ENCODE assay signal across 20 cellular contexts in the genomic region with DNA sequence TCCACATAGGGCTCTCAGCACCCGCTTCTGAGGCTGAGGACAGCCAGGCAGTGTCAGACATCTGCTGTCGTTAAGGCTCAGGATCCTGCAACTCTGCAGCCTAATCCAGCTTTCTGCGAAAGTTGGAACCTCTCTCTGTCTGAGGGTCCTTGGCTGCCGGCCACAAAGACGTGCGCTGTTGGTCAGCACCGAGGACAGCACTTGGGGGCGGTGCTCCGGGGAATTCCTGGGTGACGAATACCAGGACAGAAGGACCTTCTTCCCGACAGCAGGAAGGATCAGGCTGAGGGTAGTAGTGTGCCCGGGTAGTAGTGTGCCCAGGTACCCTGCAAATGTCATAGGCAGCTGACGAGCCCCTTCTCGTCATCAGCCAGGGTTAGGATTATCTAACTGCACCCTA. TPM values are rescaled to one million over a fixed set of nuclear protein-coding genes. Genes with fewer than 3 reads are reported as not detected.
DNase-seq lines count a peak whose midpoint lies in the region; ATAC-seq, FAIRE-seq and TF ChIP-seq lines count a peak whose summit lies in the region.
"Had no signal": no experiment of that assay in that cellular context is flagged by ENCODE, and none has a peak within 500 bp of the region (broad histone marks: within the 10 kb centered on the region; RNA-seq: fewer than 3 reads in every experiment).

No MANE protein-coding gene starts in this region.

- H3K9ac ChIP-seq in mammary epithelial cell (ENCODE audit: insufficient read depth, low read length) (no peak overlapping the region), liver (ENCODE audit: low read depth in 1 of 2, low read length in 2 of 2) (no peak overlapping the region)

- H3K4me3 Mint-ChIP-seq in Caco-2 (ENCODE audit: unreplicated experiment), result no peak overlapping the region
- H3K4me3 Mint-ChIP-seq: activated B cell treated with CpG ODN at 0.5 μM for 24 hours; activated T-helper 17 cell treated with anti-CD3 and anti-CD28 coated beads, Interleukin-2, amount 50 U/mL, for 72 hours; IgD-negative memory B cell had no signal

- intact Hi-C loops in Caco-2 (cut with micrococcal nuclease; ENCODE audit: unreplicated experiment), result no loop called here
- intact Hi-C loops in mammary epithelial cell (cut with micrococcal nuclease), result no loop called here

- H3K79me2 ChIP-seq in mammary epithelial cell (ENCODE audit: insufficient read depth, low read length), result no peaks in the 10 kb centered on the region

- H3K4me1 ChIP-seq in Caco-2 (no peaks in the 10 kb centered on the region), mammary epithelial cell (ENCODE audit: insufficient read depth, low read length) (peaks cover 14% of the 10 kb centered on the region), liver (ENCODE audit: control insufficient read depth in 4 of 4, insufficient read depth in 4 of 4, low read length in 3 of 4) (no peaks in the 10 kb centered on the region)

- no peak for ATAC-seq in GM21390 (IDR thresholded peaks at IDR 0.05; ENCODE audit: unreplicated experiment)
- ATAC-seq: activated T-helper 17 cell treated with anti-CD3 and anti-CD28 coated beads, Interleukin-2, amount 50 U/mL, for 72 hours had no signal

- peak; percentile 69 to 78 for DNase-seq in Caco-2
- peak; percentile 40 for DNase-seq in HEK293T (ENCODE audit: extremely low spot score)
- peak; percentile 33 for DNase-seq in mammary epithelial cell
- no peak for DNase-seq in NCI-H128 (lab: John Stamatoyannopoulos, UW; ENCODE audit: unreplicated experiment)
- no peak for DNase-seq in D721Med (ENCODE audit: insufficient read length, low spot score)
- no peak for DNase-seq in HTR-8/SVneo (ENCODE audit: insufficient read length, low spot score)
- DNase-seq: activated B cell treated with CpG ODN at 0.5 μM for 24 hours, AML-193, amniotic stem cell, DMS53, midbrain, NCI-H1092, RPMI8226, small intestine had no signal

- POLR2A ChIA-PET in Caco-2 (lab: Charles Lee), result no interaction called here
- POLR2A ChIA-PET in HEK293T (lab: Yijun Ruan, JAX), result no interaction called here

- no TSS peak for BruUV-seq in Caco-2 (replicated peaks; lab: Mats Ljungman, UMichigan)
- BruUV-seq in mammary epithelial cell (replicated peaks; lab: Mats Ljungman, UMichigan), result no TSS peak

- 12% methylated on average over 14 of the region's 14 CpGs for WGBS in mammary epithelial cell (ENCODE audit: low coverage, missing lambda C conversion rate)
- WGBS in liver, result 13% methylated on average over 14 of the region's 14 CpGs

- dilution Hi-C loops in mammary epithelial cell (cut with HindIII; ENCODE audit: low sequenced_read_pairs), result no loop called here

- no peaks in the 10 kb centered on the region for H3K27me3 ChIP-seq in Caco-2 (replicated peaks; ENCODE audit: control insufficient read depth, insufficient read depth, low read length)
- no peaks in the 10 kb centered on the region for H3K27me3 ChIP-seq in mammary epithelial cell (ENCODE audit: insufficient read depth, low read length)
- peaks cover 0 to 16% (median under 1%) of the 10 kb centered on the region in 4 donors for H3K27me3 ChIP-seq in liver (ENCODE audit: control insufficient read depth in 4 of 4, insufficient read depth in 4 of 4, low read length in 3 of 4)

- H3K4me1 Mint-ChIP-seq in Caco-2 (ENCODE audit: low read depth, unreplicated experiment), result peaks cover 7% of the 10 kb centered on the region

- no peaks in the 10 kb centered on the region for H3K36me3 Mint-ChIP-seq in Caco-2 (ENCODE audit: insufficient read depth, unreplicated experiment)
- H3K36me3 Mint-ChIP-seq: IgD-negative memory B cell had no signal

- H3K9me3 ChIP-seq in Caco-2 (no peaks in the 10 kb centered on the region; the same call in 1 of the 2 replicates), mammary epithelial cell (replicated peaks; ENCODE audit: insufficient read depth, low read length) (no peaks in the 10 kb centered on the region), liver (ENCODE audit: control insufficient read depth in 4 of 4, low read length in 3 of 4) (peaks cover 0 to 4% (median 0%) of the 10 kb centered on the region in 4 donors)

- H3K27ac ChIP-seq in mammary epithelial cell (ENCODE audit: insufficient read depth, low read depth, low read length) (no peak overlapping the region), liver (ENCODE audit: low read depth in 1 of 2, low read length in 2 of 2) (no peak overlapping the region)
- H3K27ac ChIP-seq: epithelial cell of prostate had no signal

- no peaks in the 10 kb centered on the region for H4K20me1 ChIP-seq in mammary epithelial cell (ENCODE audit: insufficient read depth, low read length)

- H3K27ac Mint-ChIP-seq in Caco-2 (ENCODE audit: unreplicated experiment), result no peak overlapping the region
- H3K27ac Mint-ChIP-seq: activated B cell treated with CpG ODN at 0.5 μM for 24 hours; activated T-helper 17 cell treated with anti-CD3 and anti-CD28 coated beads, Interleukin-2, amount 50 U/mL, for 72 hours; IgD-negative memory B cell had no signal

- no peaks in the 10 kb centered on the region for H3K9me3 Mint-ChIP-seq in Caco-2 (ENCODE audit: unreplicated experiment)
- H3K9me3 Mint-ChIP-seq: activated B cell treated with CpG ODN at 0.5 μM for 24 hours; activated T-helper 17 cell treated with anti-CD3 and anti-CD28 coated beads, Interleukin-2, amount 50 U/mL, for 72 hours had no signal

- H2AFZ ChIP-seq in mammary epithelial cell (ENCODE audit: low read depth, low read length), result no peak overlapping the region

- no peak overlapping the region for H3K4me2 ChIP-seq in mammary epithelial cell (ENCODE audit: insufficient read depth, low read depth, low read length)

- TF ChIP-seq CTCF in Caco-2 (IDR thresholded peaks at IDR 0.05; ENCODE audit: insufficient read depth in 1 of 2, low read depth in 1 of 2, low read length in 1 of 2, severe bottlenecking in 1 of 2, unreplicated experiment in 1 of 2), result no peak
- no peak for TF ChIP-seq CTCF in mammary epithelial cell (conservative IDR thresholded peaks at IDR 0.05 in 1 of 2, IDR thresholded peaks at IDR 0.05 in 1 of 2; ENCODE audit: extremely low read depth in 1 of 2, insufficient read depth in 1 of 2, low read depth in 1 of 2, low read length in 2 of 2)
- no peak for TF ChIP-seq CTCF in liver (IDR thresholded peaks at IDR 0.05; ENCODE audit: low read depth, low read length, missing input control)
- no peak for TF ChIP-seq CTCF in D721Med (IDR thresholded peaks at IDR 0.05; ENCODE audit: insufficient read depth, missing control alignments)

- H3K36me3 ChIP-seq in Caco-2 (ENCODE audit: control insufficient read depth, insufficient read depth, low read length) (no peaks in the 10 kb centered on the region), mammary epithelial cell (ENCODE audit: insufficient read depth, low read length) (no peaks in the 10 kb centered on the region), liver (ENCODE audit: control insufficient read depth in 4 of 4, insufficient read depth in 3 of 4, low read depth in 1 of 4, low read length in 3 of 4) (no peaks in the 10 kb centered on the region)

- CTCF ChIA-PET in Caco-2 (lab: Charles Lee) (no interaction called here), HEK293T (lab: Yijun Ruan, JAX) (no interaction called here), mammary epithelial cell (lab: Charles Lee; ENCODE audit: low non-redundant PET) (no interaction called here)

- FAIRE-seq in D721Med (lab: Jason Lieb, UNC) (no peak), HTR-8/SVneo (lab: Jason Lieb, UNC) (no peak)
- FAIRE-seq: keratinocyte, small intestine had no signal

- no peak for TF ChIP-seq RAD21 in liver (IDR thresholded peaks at IDR 0.05)

- in situ Hi-C loops in mammary epithelial cell (cut with MboI; ENCODE audit: low sequenced_read_pairs in 2 of 2), result no loop called here

- H3K4me3 ChIP-seq in Caco-2 (ENCODE audit: low read depth, low read length) (no peak overlapping the region), mammary epithelial cell (replicated peaks in 1 of 3; ENCODE audit: insufficient read depth in 1 of 3, low read depth in 2 of 3, low read length in 3 of 3) (no peak overlapping the region), liver (ENCODE audit: low read depth in 1 of 3, low read length in 3 of 3) (no peak overlapping the region)

- peaks cover 15% of the 10 kb centered on the region for H3K27me3 Mint-ChIP-seq in Caco-2 (ENCODE audit: insufficient read depth, unreplicated experiment)

TF ChIP-seq in HEK293T, 16 proteins besides CTCF, POLR2A, EP300 and RAD21 (continues in another document):
- no peak for TF ChIP-seq FOXA1 (IDR thresholded peaks at IDR 0.05)
- TF ChIP-seq CTBP1 (IDR thresholded peaks at IDR 0.05; ENCODE audit: borderline replicate concordance), result no peak
- TF ChIP-seq ELF4 (IDR thresholded peaks at IDR 0.05), result no peak
- TF ChIP-seq BHLHE40 (IDR thresholded peaks at IDR 0.05; ENCODE audit: borderline replicate concordance), result no peak
- no peak for TF ChIP-seq TARDBP (IDR thresholded peaks at IDR 0.05)
- no peak for TF ChIP-seq PKNOX1 (IDR thresholded peaks at IDR 0.05)
- no peak for TF ChIP-seq SP1 (IDR thresholded peaks at IDR 0.05)

TF ChIP-seq in liver, 16 proteins besides CTCF, POLR2A, EP300 and RAD21 (continues in another document):
- TF ChIP-seq HNF4A (conservative IDR thresholded peaks at IDR 0.05), result no peak
- TF ChIP-seq SP1 (IDR thresholded peaks at IDR 0.05), result no peak
- TF ChIP-seq JUND (IDR thresholded peaks at IDR 0.05), result no peak
- no peak for TF ChIP-seq FOXA2 (IDR thresholded peaks at IDR 0.05)

RNA-seq across cellular contexts. Expression of gene RASGEF1A, which starts 16.0 kb away (rescaled TPM):
- total RNA-seq in Caco-2 (2022) (0.57 and 0.65 TPM in 2 replicates), mammary epithelial cell (1 to 10 TPM in 1 of 2 donors, not detected in 1; 4.7 TPM), liver (under 1 TPM; 0.65 to 0.75 TPM)
- polyA plus RNA-seq in mammary epithelial cell (0.79 TPM), liver (under 1 TPM; 0.22 to 0.27 TPM)
- not detected for polyA minus RNA-seq in mammary epithelial cell

Comparison
In these comparisons a context has a peak if more than half of its experiments do, and no peak if none do; other contexts are left out.
1. DNase-seq: peak in Caco-2 (2 of 2), HEK293T (single experiment) and mammary epithelial cell (single experiment); none in NCI-H128 (single experiment), D721Med (single experiment) and HTR-8/SVneo (single experiment).